17 cellular contexts compared by ENCODE assay signal in genomic region chr3:150015906-150016305, GRCh38.
"Had no signal": no experiment of that assay in that cellular context is flagged by ENCODE, and none has a peak within 500 bp of the region (broad histone marks: within the 10 kb centered on the region; RNA-seq: fewer than 3 reads in every experiment).

No MANE protein-coding gene starts in this region.

- H3K27me3 Mint-ChIP-seq: activated naive CD8-positive, alpha-beta T cell treated with anti-CD3 and anti-CD28 coated beads for 36 hours; progenitor cell of endocrine pancreas had no signal

- H3K27ac Mint-ChIP-seq: activated CD8-positive, alpha-beta memory T cell treated with anti-CD3 and anti-CD28 coated beads, Interleukin-2, amount 10 ng/mL, durations not matched to agents 7 days and 5 days; activated naive CD8-positive, alpha-beta T cell treated with anti-CD3 and anti-CD28 coated beads for 36 hours; progenitor cell of endocrine pancreas; stimulated activated naive B cell treated with anti-CD40 and anti-IgM and Interleukin-4, amounts not matched to agents 10 μg/mL and 1 μg/mL and 100 μg/mL, for 72 hours; T-helper 2 cell treated with Interferon-gamma antibody and Interleukin-4, amounts not matched to agents 5 μg/mL and 100 μg/mL, for 36 hours had no signal

- H3K36me3 Mint-ChIP-seq: activated CD8-positive, alpha-beta memory T cell treated with anti-CD3 and anti-CD28 coated beads, Interleukin-2, amount 10 ng/mL, durations not matched to agents 7 days and 5 days; activated naive CD8-positive, alpha-beta T cell treated with anti-CD3 and anti-CD28 coated beads for 36 hours; naive B cell; stimulated activated naive B cell treated with anti-CD40 and anti-IgM and Interleukin-4, amounts not matched to agents 10 μg/mL and 1 μg/mL and 100 μg/mL, for 72 hours had no signal

- H3K4me3 Mint-ChIP-seq: activated CD8-positive, alpha-beta memory T cell treated with anti-CD3 and anti-CD28 coated beads, Interleukin-2, amount 10 ng/mL, durations not matched to agents 7 days and 5 days; activated naive CD8-positive, alpha-beta T cell treated with anti-CD3 and anti-CD28 coated beads for 36 hours; activated T-cell treated with anti-CD3 and anti-CD28 coated beads, Interleukin-2, amount 50 U/mL, for 4 hours; naive B cell; stimulated activated naive B cell treated with anti-CD40 and anti-IgM and Interleukin-4, amounts not matched to agents 10 μg/mL and 1 μg/mL and 100 μg/mL, for 72 hours; T-helper 2 cell treated with Interferon-gamma antibody and Interleukin-4, amounts not matched to agents 5 μg/mL and 100 μg/mL, for 36 hours had no signal

- H3K9me3 Mint-ChIP-seq: activated naive CD8-positive, alpha-beta T cell treated with anti-CD3 and anti-CD28 coated beads for 36 hours; activated T-cell treated with anti-CD3 and anti-CD28 coated beads, Interleukin-2, amount 50 U/mL, for 4 hours; naive B cell; stimulated activated naive B cell treated with anti-CD40 and anti-IgM and Interleukin-4, amounts not matched to agents 10 μg/mL and 1 μg/mL and 100 μg/mL, for 72 hours; T-helper 2 cell treated with Interferon-gamma antibody and Interleukin-4, amounts not matched to agents 5 μg/mL and 100 μg/mL, for 36 hours had no signal

- H3K4me1 Mint-ChIP-seq: activated CD8-positive, alpha-beta memory T cell treated with anti-CD3 and anti-CD28 coated beads, Interleukin-2, amount 10 ng/mL, durations not matched to agents 7 days and 5 days; activated naive CD8-positive, alpha-beta T cell treated with anti-CD3 and anti-CD28 coated beads for 36 hours; naive B cell; stimulated activated naive B cell treated with anti-CD40 and anti-IgM and Interleukin-4, amounts not matched to agents 10 μg/mL and 1 μg/mL and 100 μg/mL, for 72 hours had no signal

- DNase-seq: activated CD4-positive, alpha-beta T cell treated with anti-CD3 and anti-CD28 coated beads, Interleukin-2, amount 50 U/mL, for 48 hours; activated CD8-positive, alpha-beta memory T cell treated with anti-CD3 and anti-CD28 coated beads, Interleukin-2, amount 10 ng/mL, durations not matched to agents 7 days and 5 days; activated gamma-delta T cell; activated naive CD8-positive, alpha-beta T cell treated with anti-CD3 and anti-CD28 coated beads for 36 hours; activated T-cell treated with anti-CD3 and anti-CD28 coated beads, Interleukin-2, amount 50 U/mL, for 4 hours; colonic mucosa; gastrocnemius medialis; lower lobe of right lung; naive B cell; right lobe of liver; spleen; stimulated activated CD4-positive, alpha-beta T cell treated with anti-CD3 and anti-CD28 coated beads, Interleukin-1b, Interleukin-23, amount 100 ng/mL, for 48 hours; stimulated activated naive B cell treated with anti-CD40 and anti-IgM and Interleukin-4, amounts not matched to agents 10 μg/mL and 1 μg/mL and 100 μg/mL, for 72 hours; transverse colon had no signal

- H3K4me3 ChIP-seq: colonic mucosa, gastrocnemius medialis, lower lobe of right lung, right lobe of liver, spleen, transverse colon had no signal

- ATAC-seq: activated CD4-positive, CD25-positive, alpha-beta regulatory T cell treated with anti-CD3 and anti-CD28 coated beads, Interleukin-2, amount 50 U/mL, for 24 hours; activated CD8-positive, alpha-beta memory T cell treated with anti-CD3 and anti-CD28 coated beads, Interleukin-2, amount 10 ng/mL, durations not matched to agents 7 days and 5 days; activated T-cell treated with anti-CD3 and anti-CD28 coated beads, Interleukin-2, amount 50 U/mL, for 4 hours; gastrocnemius medialis; lower lobe of right lung; right lobe of liver; stimulated activated naive B cell treated with anti-CD40 and anti-IgM and Interleukin-4, amounts not matched to agents 10 μg/mL and 1 μg/mL and 100 μg/mL, for 72 hours had no signal
